Comparison of ENCODE assay signal across 1 cellular context in genomic region chr9:120792898-120793765, GRCh38.
A peak's percentile ranks its signal among the peaks of the same experiment; 100 is the strongest.
TF ChIP-seq lines count a peak whose summit lies in the region.

A gene with protein sequence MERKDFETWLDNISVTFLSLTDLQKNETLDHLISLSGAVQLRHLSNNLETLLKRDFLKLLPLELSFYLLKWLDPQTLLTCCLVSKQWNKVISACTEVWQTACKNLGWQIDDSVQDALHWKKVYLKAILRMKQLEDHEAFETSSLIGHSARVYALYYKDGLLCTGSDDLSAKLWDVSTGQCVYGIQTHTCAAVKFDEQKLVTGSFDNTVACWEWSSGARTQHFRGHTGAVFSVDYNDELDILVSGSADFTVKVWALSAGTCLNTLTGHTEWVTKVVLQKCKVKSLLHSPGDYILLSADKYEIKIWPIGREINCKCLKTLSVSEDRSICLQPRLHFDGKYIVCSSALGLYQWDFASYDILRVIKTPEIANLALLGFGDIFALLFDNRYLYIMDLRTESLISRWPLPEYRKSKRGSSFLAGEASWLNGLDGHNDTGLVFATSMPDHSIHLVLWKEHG (minus strand): TSS chr9:120793416. CDS start chr9:120788258, 5,158 bp downstream.

TF ChIP-seq in HepG2, 621 proteins besides CTCF, POLR2A, EP300 and RAD21 (continued from another document and continues in another):
- peak; percentile 51; the same call in 1 of the 2 replicates for TF ChIP-seq SNAPC4 (CRISPR knock-in tag; IDR thresholded peaks at IDR 0.05)
- TF ChIP-seq FOXJ3 (CRISPR knock-in tag; IDR thresholded peaks at IDR 0.05; ENCODE audit: borderline replicate concordance) = peak; percentile 50; the same call in 1 of the 2 replicates
- no peak for TF ChIP-seq ZNF296 (CRISPR knock-in tag; conservative IDR thresholded peaks at IDR 0.05)
- no peak; the same call in none of the 2 replicates for TF ChIP-seq ESRRA (CRISPR knock-in tag; IDR thresholded peaks at IDR 0.05; ENCODE audit: low read depth)
- TF ChIP-seq ZNF546 (CRISPR knock-in tag; conservative IDR thresholded peaks at IDR 0.05) = no peak; the same call in 1 of the 2 replicates
- TF ChIP-seq ZNF678 (CRISPR knock-in tag; IDR thresholded peaks at IDR 0.05) = no peak
- peak; percentile 70 for TF ChIP-seq SP5 (CRISPR knock-in tag; IDR thresholded peaks at IDR 0.05; ENCODE audit: borderline replicate concordance, low read depth)
- TF ChIP-seq SMAD1 (CRISPR knock-in tag; IDR thresholded peaks at IDR 0.05; ENCODE audit: borderline replicate concordance, low read depth) = no peak; the same call in 1 of the 2 replicates
- TF ChIP-seq PHB2 (IDR thresholded peaks at IDR 0.05; ENCODE audit: partially characterized antibody) = no peak
- TF ChIP-seq, protein P1, sequence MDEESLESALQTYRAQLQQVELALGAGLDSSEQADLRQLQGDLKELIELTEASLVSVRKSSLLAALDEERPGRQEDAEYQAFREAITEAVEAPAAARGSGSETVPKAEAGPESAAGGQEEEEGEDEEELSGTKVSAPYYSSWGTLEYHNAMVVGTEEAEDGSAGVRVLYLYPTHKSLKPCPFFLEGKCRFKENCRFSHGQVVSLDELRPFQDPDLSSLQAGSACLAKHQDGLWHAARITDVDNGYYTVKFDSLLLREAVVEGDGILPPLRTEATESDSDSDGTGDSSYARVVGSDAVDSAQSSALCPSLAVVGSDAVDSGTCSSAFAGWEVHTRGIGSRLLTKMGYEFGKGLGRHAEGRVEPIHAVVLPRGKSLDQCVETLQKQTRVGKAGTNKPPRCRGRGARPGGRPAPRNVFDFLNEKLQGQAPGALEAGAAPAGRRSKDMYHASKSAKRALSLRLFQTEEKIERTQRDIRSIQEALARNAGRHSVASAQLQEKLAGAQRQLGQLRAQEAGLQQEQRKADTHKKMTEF (CRISPR knock-in tag; IDR thresholded peaks at IDR 0.05) = peak; percentile 98
- TF ChIP-seq SNAI1 (CRISPR knock-in tag; IDR thresholded peaks at IDR 0.05; ENCODE audit: borderline replicate concordance) = peak; percentile 93
- no peak for TF ChIP-seq NBN (conservative IDR thresholded peaks at IDR 0.05)
- peak; percentile 73; the same call in 1 of the 2 replicates for TF ChIP-seq TOPORS (CRISPR knock-in tag; IDR thresholded peaks at IDR 0.05)
- TF ChIP-seq ASH2L (IDR thresholded peaks at IDR 0.05; ENCODE audit: insufficient read length, low read depth, low read length) = peak; percentile 91
- peak; percentile 71 for TF ChIP-seq SIN3B (IDR thresholded peaks at IDR 0.05; ENCODE audit: low read length)
- peak; percentile 87 for TF ChIP-seq RXRA (CRISPR knock-in tag; IDR thresholded peaks at IDR 0.05)
- TF ChIP-seq DMAP1 (CRISPR knock-in tag; IDR thresholded peaks at IDR 0.05) = peak; percentile 96
- peak; percentile 85; the same call in 1 of the 2 replicates for TF ChIP-seq ZNF414 (CRISPR knock-in tag; IDR thresholded peaks at IDR 0.05)
- TF ChIP-seq FUBP1 (CRISPR knock-in tag; IDR thresholded peaks at IDR 0.05; ENCODE audit: borderline replicate concordance) = no peak
- TF ChIP-seq, protein P2, sequence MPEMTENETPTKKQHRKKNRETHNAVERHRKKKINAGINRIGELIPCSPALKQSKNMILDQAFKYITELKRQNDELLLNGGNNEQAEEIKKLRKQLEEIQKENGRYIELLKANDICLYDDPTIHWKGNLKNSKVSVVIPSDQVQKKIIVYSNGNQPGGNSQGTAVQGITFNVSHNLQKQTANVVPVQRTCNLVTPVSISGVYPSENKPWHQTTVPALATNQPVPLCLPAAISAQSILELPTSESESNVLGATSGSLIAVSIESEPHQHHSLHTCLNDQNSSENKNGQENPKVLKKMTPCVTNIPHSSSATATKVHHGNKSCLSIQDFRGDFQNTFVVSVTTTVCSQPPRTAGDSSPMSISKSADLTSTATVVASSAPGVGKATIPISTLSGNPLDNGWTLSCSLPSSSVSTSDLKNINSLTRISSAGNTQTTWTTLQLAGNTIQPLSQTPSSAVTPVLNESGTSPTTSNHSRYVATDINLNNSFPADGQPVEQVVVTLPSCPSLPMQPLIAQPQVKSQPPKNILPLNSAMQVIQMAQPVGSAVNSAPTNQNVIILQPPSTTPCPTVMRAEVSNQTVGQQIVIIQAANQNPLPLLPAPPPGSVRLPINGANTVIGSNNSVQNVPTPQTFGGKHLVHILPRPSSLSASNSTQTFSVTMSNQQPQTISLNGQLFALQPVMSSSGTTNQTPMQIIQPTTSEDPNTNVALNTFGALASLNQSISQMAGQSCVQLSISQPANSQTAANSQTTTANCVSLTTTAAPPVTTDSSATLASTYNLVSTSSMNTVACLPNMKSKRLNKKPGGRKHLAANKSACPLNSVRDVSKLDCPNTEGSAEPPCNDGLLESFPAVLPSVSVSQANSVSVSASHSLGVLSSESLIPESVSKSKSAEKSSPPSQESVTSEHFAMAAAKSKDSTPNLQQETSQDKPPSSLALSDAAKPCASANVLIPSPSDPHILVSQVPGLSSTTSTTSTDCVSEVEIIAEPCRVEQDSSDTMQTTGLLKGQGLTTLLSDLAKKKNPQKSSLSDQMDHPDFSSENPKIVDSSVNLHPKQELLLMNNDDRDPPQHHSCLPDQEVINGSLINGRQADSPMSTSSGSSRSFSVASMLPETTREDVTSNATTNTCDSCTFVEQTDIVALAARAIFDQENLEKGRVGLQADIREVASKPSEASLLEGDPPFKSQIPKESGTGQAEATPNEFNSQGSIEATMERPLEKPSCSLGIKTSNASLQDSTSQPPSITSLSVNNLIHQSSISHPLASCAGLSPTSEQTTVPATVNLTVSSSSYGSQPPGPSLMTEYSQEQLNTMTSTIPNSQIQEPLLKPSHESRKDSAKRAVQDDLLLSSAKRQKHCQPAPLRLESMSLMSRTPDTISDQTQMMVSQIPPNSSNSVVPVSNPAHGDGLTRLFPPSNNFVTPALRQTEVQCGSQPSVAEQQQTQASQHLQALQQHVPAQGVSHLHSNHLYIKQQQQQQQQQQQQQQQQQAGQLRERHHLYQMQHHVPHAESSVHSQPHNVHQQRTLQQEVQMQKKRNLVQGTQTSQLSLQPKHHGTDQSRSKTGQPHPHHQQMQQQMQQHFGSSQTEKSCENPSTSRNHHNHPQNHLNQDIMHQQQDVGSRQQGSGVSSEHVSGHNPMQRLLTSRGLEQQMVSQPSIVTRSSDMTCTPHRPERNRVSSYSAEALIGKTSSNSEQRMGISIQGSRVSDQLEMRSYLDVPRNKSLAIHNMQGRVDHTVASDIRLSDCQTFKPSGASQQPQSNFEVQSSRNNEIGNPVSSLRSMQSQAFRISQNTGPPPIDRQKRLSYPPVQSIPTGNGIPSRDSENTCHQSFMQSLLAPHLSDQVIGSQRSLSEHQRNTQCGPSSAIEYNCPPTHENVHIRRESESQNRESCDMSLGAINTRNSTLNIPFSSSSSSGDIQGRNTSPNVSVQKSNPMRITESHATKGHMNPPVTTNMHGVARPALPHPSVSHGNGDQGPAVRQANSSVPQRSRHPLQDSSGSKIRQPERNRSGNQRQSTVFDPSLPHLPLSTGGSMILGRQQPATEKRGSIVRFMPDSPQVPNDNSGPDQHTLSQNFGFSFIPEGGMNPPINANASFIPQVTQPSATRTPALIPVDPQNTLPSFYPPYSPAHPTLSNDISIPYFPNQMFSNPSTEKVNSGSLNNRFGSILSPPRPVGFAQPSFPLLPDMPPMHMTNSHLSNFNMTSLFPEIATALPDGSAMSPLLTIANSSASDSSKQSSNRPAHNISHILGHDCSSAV (CRISPR knock-in tag; IDR thresholded peaks at IDR 0.05; ENCODE audit: borderline replicate concordance) = no peak
- no peak for TF ChIP-seq HMGA1 (CRISPR knock-in tag; conservative IDR thresholded peaks at IDR 0.05)
- TF ChIP-seq, protein P3, sequence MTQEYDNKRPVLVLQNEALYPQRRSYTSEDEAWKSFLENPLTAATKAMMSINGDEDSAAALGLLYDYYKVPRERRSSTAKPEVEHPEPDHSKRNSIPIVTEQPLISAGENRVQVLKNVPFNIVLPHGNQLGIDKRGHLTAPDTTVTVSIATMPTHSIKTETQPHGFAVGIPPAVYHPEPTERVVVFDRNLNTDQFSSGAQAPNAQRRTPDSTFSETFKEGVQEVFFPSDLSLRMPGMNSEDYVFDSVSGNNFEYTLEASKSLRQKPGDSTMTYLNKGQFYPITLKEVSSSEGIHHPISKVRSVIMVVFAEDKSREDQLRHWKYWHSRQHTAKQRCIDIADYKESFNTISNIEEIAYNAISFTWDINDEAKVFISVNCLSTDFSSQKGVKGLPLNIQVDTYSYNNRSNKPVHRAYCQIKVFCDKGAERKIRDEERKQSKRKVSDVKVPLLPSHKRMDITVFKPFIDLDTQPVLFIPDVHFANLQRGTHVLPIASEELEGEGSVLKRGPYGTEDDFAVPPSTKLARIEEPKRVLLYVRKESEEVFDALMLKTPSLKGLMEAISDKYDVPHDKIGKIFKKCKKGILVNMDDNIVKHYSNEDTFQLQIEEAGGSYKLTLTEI (CRISPR knock-in tag; conservative IDR thresholded peaks at IDR 0.05) = no peak
- peak; percentile 25; the same call in 1 of the 2 replicates for TF ChIP-seq ZNF703 (CRISPR knock-in tag; IDR thresholded peaks at IDR 0.05; ENCODE audit: borderline replicate concordance)
- TF ChIP-seq PITX1 (CRISPR knock-in tag; IDR thresholded peaks at IDR 0.05) = peak; percentile 65; the same call in 1 of the 2 replicates
- peak; percentile 75 for TF ChIP-seq GATA4 (IDR thresholded peaks at IDR 0.05; ENCODE audit: borderline replicate concordance, low read depth)
- no peak for TF ChIP-seq MATR3 (CRISPR knock-in tag; IDR thresholded peaks at IDR 0.05)
- TF ChIP-seq SALL1 (CRISPR knock-in tag; IDR thresholded peaks at IDR 0.05) = peak; percentile 92
- TF ChIP-seq NR2F2 (IDR thresholded peaks at IDR 0.05; ENCODE audit: borderline replicate concordance, low read depth) = no peak
- TF ChIP-seq TCF12 (IDR thresholded peaks at IDR 0.05) = no peak
- no peak; the same call in none of the 2 replicates for TF ChIP-seq TCF12 (CRISPR knock-in tag; IDR thresholded peaks at IDR 0.05)
- peak; percentile 72; the same call in 1 of the 2 replicates for TF ChIP-seq TP53 (CRISPR knock-in tag; conservative IDR thresholded peaks at IDR 0.05)
- no peak for TF ChIP-seq RELA (CRISPR knock-in tag; IDR thresholded peaks at IDR 0.05)
- TF ChIP-seq, protein P4, sequence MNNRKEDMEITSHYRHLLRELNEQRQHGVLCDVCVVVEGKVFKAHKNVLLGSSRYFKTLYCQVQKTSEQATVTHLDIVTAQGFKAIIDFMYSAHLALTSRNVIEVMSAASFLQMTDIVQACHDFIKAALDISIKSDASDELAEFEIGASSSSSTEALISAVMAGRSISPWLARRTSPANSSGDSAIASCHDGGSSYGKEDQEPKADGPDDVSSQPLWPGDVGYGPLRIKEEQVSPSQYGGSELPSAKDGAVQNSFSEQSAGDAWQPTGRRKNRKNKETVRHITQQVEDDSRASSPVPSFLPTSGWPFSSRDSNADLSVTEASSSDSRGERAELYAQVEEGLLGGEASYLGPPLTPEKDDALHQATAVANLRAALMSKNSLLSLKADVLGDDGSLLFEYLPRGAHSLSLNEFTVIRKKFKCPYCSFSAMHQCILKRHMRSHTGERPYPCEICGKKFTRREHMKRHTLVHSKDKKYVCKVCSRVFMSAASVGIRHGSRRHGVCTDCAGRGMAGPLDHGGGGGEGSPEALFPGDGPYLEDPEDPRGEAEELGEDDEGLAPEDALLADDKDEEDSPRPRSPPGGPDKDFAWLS (CRISPR knock-in tag; IDR thresholded peaks at IDR 0.05; ENCODE audit: borderline replicate concordance) = no peak
- TF ChIP-seq GATAD2A (CRISPR knock-in tag; IDR thresholded peaks at IDR 0.05) = peak; percentile 73; the same call in 1 of the 2 replicates
- TF ChIP-seq FOXK2 (IDR thresholded peaks at IDR 0.05) = no peak
- 0 out of 2 replicates have a peak, but pooled peaks have one; percentile 55 for TF ChIP-seq ZBTB3 (CRISPR knock-in tag; IDR thresholded peaks at IDR 0.05; ENCODE audit: borderline replicate concordance, low read depth)
- TF ChIP-seq GABPA (IDR thresholded peaks at IDR 0.05; ENCODE audit: low read depth, low read length) = peak; percentile 96
- peak; percentile 94 for TF ChIP-seq GABPA (CRISPR knock-in tag; IDR thresholded peaks at IDR 0.05; ENCODE audit: low read depth)
